Comparison of ENCODE assay signal across 8 cellular contexts in the genomic region with DNA sequence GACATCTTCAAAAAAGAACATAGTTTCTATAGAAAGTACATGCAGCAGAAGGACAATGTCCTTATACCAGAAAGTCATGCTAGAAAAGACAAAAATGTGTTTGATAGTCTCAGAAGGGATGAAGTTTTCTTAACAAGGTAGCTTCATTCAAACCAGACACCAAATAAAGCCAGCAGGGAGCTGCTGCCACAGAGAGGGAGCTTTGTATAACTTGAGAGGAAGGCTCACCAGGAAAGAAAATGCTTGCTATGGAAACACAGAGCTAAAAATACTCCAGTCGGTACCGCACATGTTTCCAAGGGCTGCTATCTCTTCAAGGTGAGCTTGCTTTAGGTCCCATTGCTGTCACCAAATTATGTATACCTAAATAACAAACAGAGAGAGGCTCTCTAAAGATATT.
DNase-seq lines count a peak whose midpoint lies in the region; ATAC-seq and TF ChIP-seq lines count a peak whose summit lies in the region.

No MANE protein-coding gene starts in this region.

- peak overlapping the region; percentile 88 for H3K4me3 Mint-ChIP-seq in HFFc6
- H3K4me3 Mint-ChIP-seq in CD14-positive monocyte, result no peak overlapping the region

- H3K27me3 Mint-ChIP-seq in HFFc6 (ENCODE audit: insufficient read depth) (no peaks in the 10 kb centered on the region), CD14-positive monocyte (ENCODE audit: low read depth in 3 of 3) (no peaks in the 10 kb centered on the region)

- H3K36me3 Mint-ChIP-seq in HFFc6 (ENCODE audit: low read depth) (peaks cover 9% of the 10 kb centered on the region; the same call in 1 of the 2 replicates), CD14-positive monocyte (no peaks in the 10 kb centered on the region)

- peaks cover 25% of the 10 kb centered on the region for H3K4me1 Mint-ChIP-seq in HFFc6 (ENCODE audit: low read depth)
- no peaks in the 10 kb centered on the region for H3K4me1 Mint-ChIP-seq in CD14-positive monocyte

- DNase-seq in HFFc6, result no peak
- peak; percentile 28 for DNase-seq in RPMI7951 (ENCODE audit: low read depth)
- no peak for DNase-seq in left lobe of liver (ENCODE audit: low spot score)
- no peak for DNase-seq in iPS-NIHi11 (ENCODE audit: low spot score)
- no peak for DNase-seq in CD14-positive monocyte (ENCODE audit: low spot score)
- no peak for DNase-seq in COLO829 (ENCODE audit: low spot score)
- DNase-seq in NCI-H446 (lab: John Stamatoyannopoulos, UW), result no peak

- peak overlapping the region; percentile 70 for H3K27ac Mint-ChIP-seq in HFFc6
- H3K27ac Mint-ChIP-seq in CD14-positive monocyte, result no peak overlapping the region

- ATAC-seq in GM18499 (IDR thresholded peaks at IDR 0.05; ENCODE audit: insufficient read depth, unreplicated experiment), result peak; percentile 30
- ATAC-seq in left lobe of liver, result peak; percentile 75

- H3K9me3 Mint-ChIP-seq in HFFc6 (peaks cover 5% of the 10 kb centered on the region), CD14-positive monocyte (peaks cover 1 to 14% (median 5%) of the 10 kb centered on the region in 7 donors)

- TF ChIP-seq CTCF in HFFc6 (IDR thresholded peaks at IDR 0.05) (no peak), CD14-positive monocyte (IDR thresholded peaks at IDR 0.05) (no peak)

- intact Hi-C loops in CD14-positive monocyte (cut with micrococcal nuclease), result no loop called here
